8 cellular contexts compared by ENCODE assay signal in genomic region chr9:114155967-114156294, GRCh38.
DNase-seq lines count a peak whose midpoint lies in the region; ATAC-seq and TF ChIP-seq lines count a peak whose summit lies in the region.

No MANE protein-coding gene starts in this region.

- H3K27ac Mint-ChIP-seq in nephron progenitor cell, result no peak overlapping the region

- peaks cover 21% of the 10 kb centered on the region for H3K4me1 ChIP-seq in effector memory CD4-positive, alpha-beta T cell (ENCODE audit: control insufficient read depth, insufficient read depth, low read length, poor library complexity, severe bottlenecking)

- H3K9me3 ChIP-seq in effector memory CD4-positive, alpha-beta T cell (ENCODE audit: control insufficient read depth, low read length), result no peaks in the 10 kb centered on the region

- H3K36me3 ChIP-seq in effector memory CD4-positive, alpha-beta T cell (ENCODE audit: control insufficient read depth, insufficient read depth, low read length), result no peaks in the 10 kb centered on the region

- H3K27me3 Mint-ChIP-seq in nephron progenitor cell (ENCODE audit: low read depth, poor library complexity), result peaks cover 31% of the 10 kb centered on the region

- no peaks in the 10 kb centered on the region for H3K9me3 Mint-ChIP-seq in nephron progenitor cell

- H3K4me3 ChIP-seq in AG09309 (ENCODE audit: control insufficient read depth, low read depth, low read length) (peak overlapping the region; percentile 79), NB4 (ENCODE audit: low read depth, low read length) (peak overlapping the region; percentile 40)
- H3K4me3 ChIP-seq in effector memory CD4-positive, alpha-beta T cell (ENCODE audit: insufficient read depth, low read depth, low read length, poor library complexity, severe bottlenecking), result peak overlapping the region; percentile 57

- H3K27ac ChIP-seq in effector memory CD4-positive, alpha-beta T cell (ENCODE audit: insufficient read depth, low read length, poor library complexity, severe bottlenecking), result no peak overlapping the region

- no peak for TF ChIP-seq POLR2A in NB4 (IDR thresholded peaks at IDR 0.05; ENCODE audit: extremely low read depth, insufficient read length)

- ATAC-seq in HG02852 (IDR thresholded peaks at IDR 0.05; ENCODE audit: unreplicated experiment), result no peak

- H3K36me3 Mint-ChIP-seq in nephron progenitor cell (ENCODE audit: low read depth), result peaks cover 5% of the 10 kb centered on the region

- H3K4me1 Mint-ChIP-seq in nephron progenitor cell, result peaks cover 58% of the 10 kb centered on the region

- DNase-seq in AG09309 (ENCODE audit: low read depth) (no peak), NB4 (ENCODE audit: low read depth) (peak; percentile 44), nephron progenitor cell (peak; percentile 60), NCI-H2107 treated with DMSO at 0.1 percent for 48 hours (lab: John Stamatoyannopoulos, UW; ENCODE audit: unreplicated experiment) (no peak), SIG-M5 treated with dmso at 0.1 percent for 504 hours (lab: John Stamatoyannopoulos, UW; ENCODE audit: unreplicated experiment) (no peak), midbrain (lab: John Stamatoyannopoulos, UW) (no peak)
- DNase-seq in effector memory CD4-positive, alpha-beta T cell, result no peak

- peaks cover 23% of the 10 kb centered on the region for H3K27me3 ChIP-seq in effector memory CD4-positive, alpha-beta T cell (replicated peaks; ENCODE audit: control insufficient read depth, insufficient read depth, low read length, poor library complexity, severe bottlenecking)

- TF ChIP-seq CTCF in AG09309 (IDR thresholded peaks at IDR 0.05; ENCODE audit: control insufficient read depth, insufficient read depth, low read depth, low read length, missing control alignments) (no peak), NB4 (IDR thresholded peaks at IDR 0.05; ENCODE audit: low read depth, low read length) (no peak), nephron progenitor cell (IDR thresholded peaks at IDR 0.05) (no peak)

- peak overlapping the region; percentile 98 for H3K4me3 Mint-ChIP-seq in nephron progenitor cell

Comparison
In these comparisons a context has a peak if more than half of its experiments do, and no peak if none do; other contexts are left out.
1. DNase-seq: peak in NB4 (single experiment) and nephron progenitor cell (single experiment); none in AG09309 (single experiment), effector memory CD4-positive, alpha-beta T cell (0 of 3), NCI-H2107 treated with DMSO at 0.1 percent for 48 hours (single experiment), SIG-M5 treated with dmso at 0.1 percent for 504 hours (single experiment) and midbrain (single experiment).
2. Peak in every context shown above with its lines, with median percentiles within 50 percentile points of each other: H3K4me3 ChIP-seq.